18 cellular contexts compared by ENCODE assay signal in genomic region chr7:36205236-36205635, GRCh38.
"Had no signal": no experiment of that assay in that cellular context is flagged by ENCODE, and none has a peak within 500 bp of the region (broad histone marks: within the 10 kb centered on the region; RNA-seq: fewer than 3 reads in every experiment).

No MANE protein-coding gene starts in this region.

- H3K36me3 ChIP-seq: brain microvascular endothelial cell, right atrium auricular region, upper lobe of left lung had no signal

- DNase-seq: activated B cell treated with CpG ODN at 0.5 μM for 24 hours; activated CD4-positive, alpha-beta T cell treated with anti-CD3 and anti-CD28 coated beads, Interleukin-2, amount 10 ng/mL, durations not matched to agents 24 days and 14 days; activated CD8-positive, alpha-beta memory T cell treated with anti-CD3 and anti-CD28 coated beads, Interleukin-2, amount 50 U/mL, for 48 hours; activated naive CD8-positive, alpha-beta T cell treated with anti-CD3 and anti-CD28 coated beads for 36 hours; activated T-cell treated with anti-CD3 and anti-CD28 coated beads, Interleukin-2, amount 50 U/mL, for 72 hours; brain microvascular endothelial cell; cortex of kidney; effector CD4-positive, alpha-beta T cell; foreskin melanocyte; mammary epithelial cell; naive B cell; stimulated activated CD4-positive, alpha-beta T cell treated with anti-CD3 and anti-CD28 coated beads, Interleukin-4, amount 100 ng/mL, for 24 hours; stimulated activated naive CD4-positive, alpha-beta T cell; T-helper 2 cell; upper lobe of left lung had no signal

- H3K27ac ChIP-seq: brain microvascular endothelial cell, right atrium auricular region, skin epidermis, upper lobe of left lung had no signal

- ATAC-seq: activated T-cell treated with anti-CD3 and anti-CD28 coated beads, Interleukin-2, amount 50 U/mL, for 72 hours had no signal

- H3K36me3 Mint-ChIP-seq: activated naive CD8-positive, alpha-beta T cell treated with anti-CD3 and anti-CD28 coated beads for 36 hours; naive B cell had no signal

- H3K9me3 ChIP-seq: right atrium auricular region, upper lobe of left lung had no signal

- H3K4me3 Mint-ChIP-seq: activated B cell treated with CpG ODN at 0.5 μM for 24 hours; activated CD4-positive, alpha-beta T cell treated with anti-CD3 and anti-CD28 coated beads, Interleukin-2, amount 10 ng/mL, durations not matched to agents 24 days and 14 days; activated naive CD8-positive, alpha-beta T cell treated with anti-CD3 and anti-CD28 coated beads for 36 hours; activated T-cell treated with anti-CD3 and anti-CD28 coated beads, Interleukin-2, amount 50 U/mL, for 72 hours; naive B cell had no signal

- H3K4me3 ChIP-seq: right atrium auricular region, skin epidermis, upper lobe of left lung had no signal

- H3K27me3 Mint-ChIP-seq: activated naive CD8-positive, alpha-beta T cell treated with anti-CD3 and anti-CD28 coated beads for 36 hours had no signal

- H3K27ac Mint-ChIP-seq: activated B cell treated with CpG ODN at 0.5 μM for 24 hours; activated CD4-positive, alpha-beta T cell treated with anti-CD3 and anti-CD28 coated beads, Interleukin-2, amount 10 ng/mL, durations not matched to agents 24 days and 14 days; activated naive CD8-positive, alpha-beta T cell treated with anti-CD3 and anti-CD28 coated beads for 36 hours; activated T-cell treated with anti-CD3 and anti-CD28 coated beads, Interleukin-2, amount 50 U/mL, for 72 hours had no signal

- FAIRE-seq: TTC549 had no signal

- H3K9me3 Mint-ChIP-seq: activated B cell treated with CpG ODN at 0.5 μM for 24 hours; activated CD4-positive, alpha-beta T cell treated with anti-CD3 and anti-CD28 coated beads, Interleukin-2, amount 10 ng/mL, durations not matched to agents 24 days and 14 days; activated naive CD8-positive, alpha-beta T cell treated with anti-CD3 and anti-CD28 coated beads for 36 hours; activated T-cell treated with anti-CD3 and anti-CD28 coated beads, Interleukin-2, amount 50 U/mL, for 72 hours; naive B cell had no signal

- H3K27me3 ChIP-seq: brain microvascular endothelial cell, right atrium auricular region, upper lobe of left lung had no signal
